In the genomic region with DNA sequence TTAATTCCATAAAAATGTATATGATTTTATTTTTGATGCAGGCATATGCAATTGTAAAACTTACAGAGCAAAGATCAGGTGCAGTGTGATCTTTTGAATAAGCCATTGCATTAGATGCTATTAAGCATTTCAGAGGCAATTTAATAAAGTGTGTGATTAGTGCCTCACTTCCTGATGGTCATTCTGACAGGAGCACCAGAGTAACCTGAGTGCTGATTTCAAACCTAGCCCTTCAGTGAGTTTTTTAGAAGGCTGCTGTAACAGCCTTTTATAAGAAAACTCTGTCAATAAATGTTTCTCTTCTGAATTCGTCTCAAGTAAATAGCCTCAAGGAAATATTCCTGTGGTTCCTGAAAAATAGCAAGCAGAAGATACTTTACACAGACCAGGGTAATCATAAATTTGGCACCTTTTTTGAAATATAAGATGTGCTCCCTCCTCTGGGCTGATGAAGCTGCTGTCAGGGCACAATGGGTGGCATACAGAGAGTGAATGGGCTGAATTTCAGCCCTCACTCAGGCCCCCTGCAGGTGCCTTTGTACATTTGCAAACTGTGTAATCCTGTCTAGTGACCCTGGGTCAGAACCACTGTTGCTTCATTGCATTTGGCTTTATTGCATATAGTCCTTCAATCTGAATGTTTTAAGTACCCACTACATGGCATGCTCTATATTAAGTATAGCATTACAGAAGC, we compare ENCODE assay signal across 8 cellular contexts.
DNase-seq lines count a peak whose midpoint lies in the region; ATAC-seq and TF ChIP-seq lines count a peak whose summit lies in the region.

No MANE protein-coding gene starts in this region.

- H2AFZ ChIP-seq in fibroblast of lung (ENCODE audit: low read length) = no peak overlapping the region

- ATAC-seq in HG02610 (IDR thresholded peaks at IDR 0.05; ENCODE audit: unreplicated experiment) = peak; percentile 84

- H3K36me3 ChIP-seq in fibroblast of lung (ENCODE audit: control insufficient read depth, insufficient read depth, low read length) = no peaks in the 10 kb centered on the region

- no peak overlapping the region for H3K4me3 ChIP-seq in fibroblast of lung (replicated peaks in 1 of 4; ENCODE audit: control extremely low read depth in 1 of 4, insufficient read depth in 1 of 4, low read depth in 3 of 4, low read length in 4 of 4)

- peaks cover 2% of the 10 kb centered on the region for H3K4me1 ChIP-seq in fibroblast of lung (ENCODE audit: control insufficient read depth, extremely low read depth, insufficient read depth, low read length)

- H4K20me1 ChIP-seq in fibroblast of lung (ENCODE audit: control insufficient read depth, extremely low read depth, insufficient read depth, low read length) = no peaks in the 10 kb centered on the region

- H3K4me2 ChIP-seq in fibroblast of lung (ENCODE audit: extremely low read depth, insufficient read depth, low read length) = no peak overlapping the region

- no peak overlapping the region for H3K9ac ChIP-seq in fibroblast of lung (ENCODE audit: insufficient read depth, low read length)

- peak; percentile 21 to 37 for TF ChIP-seq CTCF in fibroblast of lung (conservative IDR thresholded peaks at IDR 0.05 in 1 of 2, IDR thresholded peaks at IDR 0.05 in 1 of 2; ENCODE audit: low read depth in 1 of 2, low read length in 2 of 2)

- DNase-seq in NCI-H82 (lab: John Stamatoyannopoulos, UW) (peak; percentile 33), NCI-H82 treated with DMSO at 0.1 percent for 48 hours (lab: John Stamatoyannopoulos, UW; ENCODE audit: unreplicated experiment) (no peak), NCI-H345 treated with DMSO at 0.1 percent for 48 hours (lab: John Stamatoyannopoulos, UW; ENCODE audit: unreplicated experiment) (peak; percentile 30), fibroblast of lung (ENCODE audit: low read depth in 2 of 2) (peak in 1 of 2 donors; percentile 35), GF-D8 (lab: John Stamatoyannopoulos, UW) (no peak), midbrain (lab: John Stamatoyannopoulos, UW) (no peak), mucosa of gallbladder (ENCODE audit: low spot score) (no peak)

- H3K27me3 ChIP-seq in fibroblast of lung (ENCODE audit: control insufficient read depth, insufficient read depth, low read length) = no peaks in the 10 kb centered on the region

- H3K27ac ChIP-seq in fibroblast of lung (ENCODE audit: insufficient read depth, low read length) = no peak overlapping the region

- H3K79me2 ChIP-seq in fibroblast of lung (ENCODE audit: control insufficient read depth, insufficient read depth, low read length) = no peaks in the 10 kb centered on the region

- H3K9me3 ChIP-seq in fibroblast of lung (ENCODE audit: control insufficient read depth, insufficient read depth, low read depth, low read length) = no peaks in the 10 kb centered on the region

Comparison
In these comparisons a context has a peak if more than half of its experiments do, and no peak if none do; other contexts are left out.
1. DNase-seq: peak in NCI-H82 (single experiment) and NCI-H345 treated with DMSO at 0.1 percent for 48 hours (single experiment); none in NCI-H82 treated with DMSO at 0.1 percent for 48 hours (single experiment), GF-D8 (single experiment), midbrain (single experiment) and mucosa of gallbladder (single experiment).